ENCODE assay signal across 12 cellular contexts in genomic region chr2:190695739-190696138, GRCh38. TPM values are rescaled to one million over a fixed set of nuclear protein-coding genes. Genes with fewer than 3 reads are reported as not detected.
DNase-seq lines count a peak whose midpoint lies in the region; ATAC-seq, FAIRE-seq and TF ChIP-seq lines count a peak whose summit lies in the region.
"Had no signal": no experiment of that assay in that cellular context is flagged by ENCODE, and none has a peak within 500 bp of the region (broad histone marks: within the 10 kb centered on the region; RNA-seq: fewer than 3 reads in every experiment).

No MANE protein-coding gene starts in this region.

- TF ChIP-seq POLR2A in GM12891 (IDR thresholded peaks at IDR 0.05; ENCODE audit: low read depth, low read length) (no peak), stomach (IDR thresholded peaks at IDR 0.05) (no peak), thyroid gland (IDR thresholded peaks at IDR 0.05) (no peak)

- H3K36me3 ChIP-seq in HUES48 (ENCODE audit: control insufficient read depth, insufficient read depth, low read length), result no peaks in the 10 kb centered on the region
- H3K36me3 ChIP-seq in stomach, result peaks cover 0 to 22% (median 9%) of the 10 kb centered on the region in 4 donors
- H3K36me3 ChIP-seq in thyroid gland, result no peaks in the 10 kb centered on the region

- ATAC-seq in GM18868 (IDR thresholded peaks at IDR 0.05; ENCODE audit: unreplicated experiment) (peak; percentile 55), esophagus mucosa (peak; percentile 58), HG02885 (IDR thresholded peaks at IDR 0.05; ENCODE audit: poor library complexity, unreplicated experiment) (no peak), GM21723 (IDR thresholded peaks at IDR 0.05; ENCODE audit: unreplicated experiment) (no peak)
- ATAC-seq: sciatic nerve had no signal

- 82 to 92% (median 86%) methylated on average over 4 of the region's 4 CpGs for WGBS in stomach, 5 donors
- WGBS in thyroid gland, 2 donors, result 92 to 95% methylated on average over 4 of the region's 4 CpGs

- intact Hi-C loops in stomach (cut with DNase I; ENCODE audit: low total_unique reads) (no loop called here), thyroid gland (cut with DNase I) (no loop called here)

- DNase-seq in GM12891 (ENCODE audit: insufficient read length, low spot score), result no peak
- DNase-seq in stomach, result no peak
- no peak for DNase-seq in thyroid gland
- DNase-seq: activated CD8-positive, alpha-beta memory T cell treated with anti-CD3 and anti-CD28 coated beads, Interleukin-2, amount 50 U/mL, for 4 hours; CD4-positive, alpha-beta T cell; NCI-H2081 treated with DMSO at 0.1 percent for 48 hours had no signal

- peak; percentile 82 for FAIRE-seq in GM12891 (lab: Jason Lieb, UNC)

- H3K27ac ChIP-seq in HUES48 (ENCODE audit: low read depth, low read length) (peak overlapping the region; percentile 15), stomach (no peak overlapping the region), thyroid gland (no peak overlapping the region)

- H3K27me3 ChIP-seq in HUES48 (ENCODE audit: control insufficient read depth, insufficient read depth, low read length) (no peaks in the 10 kb centered on the region), stomach (no peaks in the 10 kb centered on the region), thyroid gland (no peaks in the 10 kb centered on the region)

- no peak overlapping the region for H3K9ac ChIP-seq in HUES48 (ENCODE audit: low read depth, low read length)

- peaks cover 38% of the 10 kb centered on the region for H3K4me1 ChIP-seq in HUES48 (ENCODE audit: control insufficient read depth, insufficient read depth, low read length)
- peaks cover 0 to 5% (median 0%) of the 10 kb centered on the region in 4 donors for H3K4me1 ChIP-seq in stomach
- H3K4me1 ChIP-seq in thyroid gland, result peaks cover 3 to 5% of the 10 kb centered on the region in 2 donors

- H3K4me3 ChIP-seq in HUES48 (ENCODE audit: low read depth, low read length), result no peak overlapping the region
- H3K4me3 ChIP-seq in stomach, result no peak overlapping the region
- H3K4me3 ChIP-seq in thyroid gland (replicated peaks in 1 of 3), result no peak overlapping the region

- no peaks in the 10 kb centered on the region for H3K9me3 ChIP-seq in HUES48 (ENCODE audit: control insufficient read depth, insufficient read depth, low read length)
- H3K9me3 ChIP-seq in stomach, result no peaks in the 10 kb centered on the region
- H3K9me3 ChIP-seq in thyroid gland, result no peaks in the 10 kb centered on the region

- no peak for TF ChIP-seq CTCF in stomach (IDR thresholded peaks at IDR 0.05)
- TF ChIP-seq CTCF in thyroid gland (IDR thresholded peaks at IDR 0.05), result no peak

- TF ChIP-seq EP300 in stomach (IDR thresholded peaks at IDR 0.05), result no peak

TF ChIP-seq in GM12891, 5 proteins besides CTCF, POLR2A, EP300 and RAD21:
- TF ChIP-seq PAX5 (IDR thresholded peaks at IDR 0.05; ENCODE audit: insufficient read depth, low read length, severe bottlenecking) (no peak), POU2F2 (IDR thresholded peaks at IDR 0.05; ENCODE audit: low read depth, low read length) (no peak), SPI1 (IDR thresholded peaks at IDR 0.05; ENCODE audit: low read depth, low read length) (no peak), TAF1 (IDR thresholded peaks at IDR 0.05; ENCODE audit: low read depth, low read length) (no peak), POLR2AphosphoS5 (IDR thresholded peaks at IDR 0.05; ENCODE audit: low read depth, low read length) (no peak)

RNA-seq across cellular contexts. Expression of gene NAB1, which starts 46.9 kb away (rescaled TPM):
- 11.7 TPM for polyA plus RNA-seq in GM12891 (2012; ENCODE audit: low read depth, missing spikeins)
- 45.2 TPM for total RNA-seq in esophagus mucosa
- total RNA-seq in stomach, result 100 to 1,000 TPM in 2 of 5 donors, 10 to 100 TPM in 3; 29.3 to 121 (median 61.6) TPM
- polyA plus RNA-seq in stomach, result 10 to 100 TPM; 14.2 to 24.0 (median 18.4) TPM
- total RNA-seq in thyroid gland, result 10 to 100 TPM; 64.1 to 90.8 (median 83.0) TPM

Comparison
In these comparisons a context has a peak if more than half of its experiments do, and no peak if none do; other contexts are left out.
1. ATAC-seq: peak in GM18868 (single experiment) and esophagus mucosa (single experiment); none in HG02885 (single experiment) and GM21723 (single experiment).